In genomic region chr22:22209080-22209640, GRCh38 we compare ENCODE assay signal across 14 cellular contexts. TPM values are rescaled to one million over a fixed set of nuclear protein-coding genes. Genes with fewer than 3 reads are reported as not detected.
"Had no signal": no experiment of that assay in that cellular context is flagged by ENCODE, and none has a peak within 500 bp of the region (broad histone marks: within the 10 kb centered on the region; RNA-seq: fewer than 3 reads in every experiment).

No MANE protein-coding gene starts in this region.

RNA-seq across cellular contexts. Expression of gene VPREB1, which starts 35.4 kb away (rescaled TPM):
- total RNA-seq: dermis blood vessel endothelial cell, epithelial cell of proximal tubule, esophagus squamous epithelium, gastroesophageal sphincter, left lobe of liver, lower leg skin, mucosa of descending colon, natural killer cell, ovary, posterior vena cava, right atrium auricular region, sigmoid colon, suprapubic skin, thyroid gland had no signal
- polyA plus RNA-seq: ovary had no signal
